Comparison of ENCODE assay signal across 19 cellular contexts in the genomic region with DNA sequence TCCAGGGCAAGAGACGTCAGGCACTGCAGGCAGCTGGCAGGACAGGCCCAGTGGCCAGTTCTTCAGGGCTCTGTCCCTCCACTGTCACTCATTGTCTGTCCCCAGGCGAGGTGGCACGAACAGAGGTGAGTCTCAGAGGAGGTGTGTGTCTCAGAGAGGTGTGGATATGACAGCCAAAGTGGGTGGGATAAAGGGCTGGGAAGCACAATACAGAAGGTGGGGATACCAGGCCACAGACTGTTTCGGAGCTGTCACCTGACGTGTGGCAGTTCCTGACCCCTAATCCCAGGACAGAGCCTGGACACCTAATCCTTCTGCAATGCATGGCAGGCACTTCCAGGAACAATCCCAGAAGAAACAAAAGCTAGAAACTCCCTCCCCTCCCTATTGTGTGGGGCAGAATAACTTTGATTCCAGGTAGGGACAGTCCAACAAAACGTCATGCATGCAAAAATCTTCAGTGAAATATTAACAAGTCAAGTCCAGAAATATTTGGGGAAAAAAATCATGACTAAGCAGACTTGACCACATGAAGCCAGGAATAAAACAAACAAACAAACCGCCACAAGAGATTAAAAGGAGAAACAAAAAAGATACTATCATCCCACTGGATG. TPM values are rescaled to one million over a fixed set of nuclear protein-coding genes. Genes with fewer than 3 reads are reported as not detected.
A peak's percentile ranks its signal among the peaks of the same experiment; 100 is the strongest.
DNase-seq lines count a peak whose midpoint lies in the region; ATAC-seq and TF ChIP-seq lines count a peak whose summit lies in the region.
"Had no signal": no experiment of that assay in that cellular context is flagged by ENCODE, and none has a peak within 500 bp of the region (broad histone marks: within the 10 kb centered on the region; RNA-seq: fewer than 3 reads in every experiment).

No MANE protein-coding gene starts in this region.

- H3K27ac ChIP-seq in lower lobe of right lung = no peak overlapping the region

- H3K9me3 Mint-ChIP-seq in HFFc6 = peaks cover 11% of the 10 kb centered on the region

- TF ChIP-seq CTCF in HFFc6 (IDR thresholded peaks at IDR 0.05) (no peak), choroid plexus epithelial cell (conservative IDR thresholded peaks at IDR 0.05; ENCODE audit: low read depth, low read length) (no peak), lower lobe of right lung (IDR thresholded peaks at IDR 0.05) (no peak), GM10248 (IDR thresholded peaks at IDR 0.05; ENCODE audit: control extremely low read depth, extremely low read depth, low read depth, missing control alignments) (no peak)

- peaks cover 11% of the 10 kb centered on the region; the same call in 1 of the 2 replicates for H3K4me1 Mint-ChIP-seq in HFFc6 (ENCODE audit: low read depth)
- H3K4me1 Mint-ChIP-seq: activated CD4-positive, alpha-beta T cell treated with anti-CD3 and anti-CD28 coated beads for 36 hours; activated naive CD8-positive, alpha-beta T cell treated with anti-CD3 and anti-CD28 coated beads, Interleukin-2, amount 10 ng/mL, durations not matched to agents 7 days and 5 days had no signal

- H3K36me3 ChIP-seq in lower lobe of right lung = no peaks in the 10 kb centered on the region

- no peaks in the 10 kb centered on the region for H3K27me3 ChIP-seq in lower lobe of right lung (ENCODE audit: low read depth)

- no peak overlapping the region for H3K27ac Mint-ChIP-seq in HFFc6
- H3K27ac Mint-ChIP-seq: activated CD4-positive, alpha-beta T cell treated with anti-CD3 and anti-CD28 coated beads for 36 hours; activated naive CD8-positive, alpha-beta T cell treated with anti-CD3 and anti-CD28 coated beads, Interleukin-2, amount 10 ng/mL, durations not matched to agents 7 days and 5 days; CD8-positive, alpha-beta T cell had no signal

- H3K4me3 ChIP-seq in choroid plexus epithelial cell (ENCODE audit: low read depth, low read length) = no peak overlapping the region
- H3K4me3 ChIP-seq in lower lobe of right lung = no peak overlapping the region
- H3K4me3 ChIP-seq: lung had no signal

- H3K4me3 Mint-ChIP-seq in HFFc6 = no peak overlapping the region
- H3K4me3 Mint-ChIP-seq: activated CD4-positive, alpha-beta T cell treated with anti-CD3 and anti-CD28 coated beads for 36 hours; activated naive CD8-positive, alpha-beta T cell treated with anti-CD3 and anti-CD28 coated beads, Interleukin-2, amount 10 ng/mL, durations not matched to agents 7 days and 5 days; CD8-positive, alpha-beta T cell had no signal

- H3K36me3 Mint-ChIP-seq in HFFc6 (ENCODE audit: low read depth) = peaks cover 6% of the 10 kb centered on the region
- H3K36me3 Mint-ChIP-seq: activated naive CD8-positive, alpha-beta T cell treated with anti-CD3 and anti-CD28 coated beads, Interleukin-2, amount 10 ng/mL, durations not matched to agents 7 days and 5 days had no signal

- ATAC-seq in lower lobe of right lung (peak; percentile 49 to 67), GM21825 (IDR thresholded peaks at IDR 0.05; ENCODE audit: unreplicated experiment) (no peak), HG02759 (IDR thresholded peaks at IDR 0.05; ENCODE audit: unreplicated experiment) (no peak), GM18520 (IDR thresholded peaks at IDR 0.05; ENCODE audit: unreplicated experiment) (no peak)
- ATAC-seq: activated CD4-positive, alpha-beta T cell treated with anti-CD3 and anti-CD28 coated beads for 36 hours; CD8-positive, alpha-beta T cell had no signal

- DNase-seq in A172 (ENCODE audit: low spot score) (peak; percentile 40), HFFc6 (peak; percentile 30), choroid plexus epithelial cell (ENCODE audit: low read depth) (peak; percentile 55), lower lobe of right lung (no peak), GM10248 (ENCODE audit: extremely low spot score) (no peak)
- DNase-seq: activated CD4-positive, alpha-beta T cell treated with anti-CD3 and anti-CD28 coated beads for 36 hours; activated naive CD8-positive, alpha-beta T cell treated with anti-CD3 and anti-CD28 coated beads, Interleukin-2, amount 10 ng/mL, durations not matched to agents 7 days and 5 days; CD8-positive, alpha-beta T cell; erythroblast; GOT3; NCI-H2029; NCI-H526 treated with DMSO at 0.1 percent for 48 hours; stimulated activated naive CD4-positive, alpha-beta T cell; T-helper 2 cell had no signal

- H3K9me3 ChIP-seq in lower lobe of right lung = no peaks in the 10 kb centered on the region

- POLR2A ChIA-PET in GM10248 (lab: Yijun Ruan, JAX) = no interaction called here

- intact Hi-C loops in lower lobe of right lung (cut with DNase I) = no loop called here

- CTCF ChIA-PET in GM10248 (lab: Yijun Ruan, JAX) = no interaction called here

- H3K4me1 ChIP-seq in lower lobe of right lung = peaks cover 4% of the 10 kb centered on the region

- peaks cover 27% of the 10 kb centered on the region for H3K27me3 Mint-ChIP-seq in HFFc6 (ENCODE audit: insufficient read depth)
- H3K27me3 Mint-ChIP-seq: activated CD4-positive, alpha-beta T cell treated with anti-CD3 and anti-CD28 coated beads for 36 hours; activated naive CD8-positive, alpha-beta T cell treated with anti-CD3 and anti-CD28 coated beads, Interleukin-2, amount 10 ng/mL, durations not matched to agents 7 days and 5 days had no signal

RNA-seq across cellular contexts. Expression of a gene that starts 11.6 kb away (rescaled TPM):
- 0.12 TPM in 1 of 2 replicates, not detected in the other for total RNA-seq in A172 (2014; rRNA removed; shearing (Covaris generic))
- not detected for total RNA-seq in HFFc6 (2021; fragmentation: NEBNext Ultra II Directional; extraction: Animal tissue kit (Norgen Biotek cat#: 25700))
- total RNA-seq in lower lobe of right lung = 7.7 TPM
- total RNA-seq: activated naive CD8-positive, alpha-beta T cell treated with anti-CD3 and anti-CD28 coated beads, Interleukin-2, amount 10 ng/mL, durations not matched to agents 7 days and 5 days; CD8-positive, alpha-beta T cell; skeletal muscle tissue had no signal

RNA-seq across cellular contexts. Expression of a gene that starts 51.6 kb away (rescaled TPM):
- total RNA-seq in A172 (2014; rRNA removed; shearing (Covaris generic)) = not detected in 2 replicates
- not detected for total RNA-seq in HFFc6 (2021; fragmentation: NEBNext Ultra II Directional; extraction: Animal tissue kit (Norgen Biotek cat#: 25700))
- not detected for total RNA-seq in lower lobe of right lung
- total RNA-seq: activated CD4-positive, alpha-beta T cell treated with anti-CD3 and anti-CD28 coated beads for 36 hours; activated naive CD8-positive, alpha-beta T cell treated with anti-CD3 and anti-CD28 coated beads, Interleukin-2, amount 10 ng/mL, durations not matched to agents 7 days and 5 days; CD8-positive, alpha-beta T cell; lung had no signal

Comparison
In these comparisons a context has a peak if more than half of its experiments do, and no peak if none do; other contexts are left out.
1. DNase-seq: peak in A172 (single experiment), HFFc6 (single experiment) and choroid plexus epithelial cell (single experiment); none in lower lobe of right lung (single experiment) and GM10248 (single experiment).
2. ATAC-seq: peak in lower lobe of right lung (2 of 2); none in GM21825 (single experiment), HG02759 (single experiment) and GM18520 (single experiment).